ENCODE assay signal across 13 cellular contexts in genomic region chr3:104526901-104527401, GRCh38.
A peak's percentile ranks its signal among the peaks of the same experiment; 100 is the strongest.
DNase-seq lines count a peak whose midpoint lies in the region; ATAC-seq and TF ChIP-seq lines count a peak whose summit lies in the region.
"Had no signal": no experiment of that assay in that cellular context is flagged by ENCODE, and none has a peak within 500 bp of the region (broad histone marks: within the 10 kb centered on the region; RNA-seq: fewer than 3 reads in every experiment).

No MANE protein-coding gene starts in this region.

- TF ChIP-seq POLR2A in esophagus squamous epithelium (IDR thresholded peaks at IDR 0.05) = no peak

- no peak overlapping the region for H2BK5ac ChIP-seq in mesendoderm (ENCODE audit: low read length)

- H2AK5ac ChIP-seq in mesendoderm (ENCODE audit: low read length) = no peak overlapping the region

- H3K27ac ChIP-seq in DOHH2 (ENCODE audit: low read depth, low read length) (peak overlapping the region; percentile 84), mesendoderm (ENCODE audit: low read depth, low read length) (no peak overlapping the region), esophagus squamous epithelium (no peak overlapping the region)
- H3K27ac ChIP-seq: colonic mucosa had no signal

- H3K4ac ChIP-seq in mesendoderm (ENCODE audit: low read depth, low read length) = no peak overlapping the region

- H3K36me3 ChIP-seq in DOHH2 (ENCODE audit: control insufficient read depth, low read length) (no peaks in the 10 kb centered on the region), mesendoderm (ENCODE audit: control insufficient read depth, insufficient read depth, low read length) (no peaks in the 10 kb centered on the region), esophagus squamous epithelium (no peaks in the 10 kb centered on the region)
- H3K36me3 ChIP-seq: colonic mucosa had no signal

- H4K20me1 ChIP-seq in DOHH2 (ENCODE audit: control insufficient read depth, insufficient read depth, low read depth, low read length) = no peaks in the 10 kb centered on the region

- intact Hi-C loops in esophagus squamous epithelium (cut with DNase I) = no loop called here

- H3K4me3 ChIP-seq in DOHH2 (ENCODE audit: low read length) (peak overlapping the region; percentile 59), mesendoderm (ENCODE audit: low read length) (no peak overlapping the region), esophagus squamous epithelium (no peak overlapping the region)
- H3K4me3 ChIP-seq: colonic mucosa, smooth muscle cell had no signal

- H3K56ac ChIP-seq in mesendoderm (ENCODE audit: low read length) = no peak overlapping the region

- H3K9me2 ChIP-seq in DOHH2 (replicated peaks; ENCODE audit: control insufficient read depth, low read length) = no peaks in the 10 kb centered on the region

- H3K27me3 ChIP-seq in DOHH2 (ENCODE audit: control insufficient read depth, low read length) = no peaks in the 10 kb centered on the region
- no peaks in the 10 kb centered on the region for H3K27me3 ChIP-seq in mesendoderm (ENCODE audit: insufficient read depth, low read length, poor library complexity)
- no peaks in the 10 kb centered on the region for H3K27me3 ChIP-seq in esophagus squamous epithelium
- H3K27me3 ChIP-seq: colonic mucosa had no signal

- no peaks in the 10 kb centered on the region for H3K79me2 ChIP-seq in DOHH2 (ENCODE audit: control insufficient read depth, low read length)
- no peaks in the 10 kb centered on the region for H3K79me2 ChIP-seq in mesendoderm (ENCODE audit: control insufficient read depth, insufficient read depth, low read length)

- peaks cover 51% of the 10 kb centered on the region for H3K4me1 ChIP-seq in DOHH2 (ENCODE audit: control insufficient read depth, low read length)
- no peaks in the 10 kb centered on the region for H3K4me1 ChIP-seq in mesendoderm (ENCODE audit: control insufficient read depth, low read depth, low read length)
- no peaks in the 10 kb centered on the region for H3K4me1 ChIP-seq in esophagus squamous epithelium
- H3K4me1 ChIP-seq: colonic mucosa had no signal

- H3K9me3 ChIP-seq in DOHH2 (ENCODE audit: control insufficient read depth, insufficient read depth, low read length) (peaks cover 11% of the 10 kb centered on the region; the same call in 1 of the 2 replicates), esophagus squamous epithelium (peaks cover 0 to 13% (median 0%) of the 10 kb centered on the region in 3 donors)
- H3K9me3 ChIP-seq: colonic mucosa had no signal

- no peak overlapping the region for H4K5ac ChIP-seq in mesendoderm (ENCODE audit: low read length)

- no peak overlapping the region for H3K18ac ChIP-seq in mesendoderm (ENCODE audit: low read length)

- H2BK120ac ChIP-seq in mesendoderm (ENCODE audit: low read depth, low read length) = no peak overlapping the region

- no peak overlapping the region for H3K9ac ChIP-seq in mesendoderm (ENCODE audit: low read length)

- no peak for TF ChIP-seq CTCF in DOHH2 (IDR thresholded peaks at IDR 0.05; ENCODE audit: low read depth, low read length, poor library complexity, severe bottlenecking)
- TF ChIP-seq CTCF in esophagus squamous epithelium (IDR thresholded peaks at IDR 0.05) = no peak

- DNase-seq in Kasumi-1 (lab: John Stamatoyannopoulos, UW) = peak; percentile 79 to 87
- DNase-seq in cerebellum (ENCODE audit: low spot score) = no peak
- DNase-seq in mesendoderm = no peak
- DNase-seq in OCI-M2 (lab: John Stamatoyannopoulos, UW; ENCODE audit: unreplicated experiment) = no peak
- DNase-seq in esophagus squamous epithelium (lab: John Stamatoyannopoulos, UW) = no peak
- DNase-seq: ACHN; colonic mucosa; glutamatergic neuron; stimulated activated naive CD8-positive, alpha-beta T cell treated with anti-CD3 and anti-CD28 coated beads, Interleukin-15, amount 100 ng/mL, for 72 hours had no signal

- peak; percentile 78 for ATAC-seq in GM19452 (IDR thresholded peaks at IDR 0.05; ENCODE audit: unreplicated experiment)
- peak; percentile 80 for ATAC-seq in HG02943 (IDR thresholded peaks at IDR 0.05; ENCODE audit: low read depth, unreplicated experiment)
- ATAC-seq: stimulated activated naive CD8-positive, alpha-beta T cell treated with anti-CD3 and anti-CD28 coated beads, Interleukin-15, amount 100 ng/mL, for 72 hours had no signal

- no peak overlapping the region for H2BK15ac ChIP-seq in mesendoderm (replicated peaks; ENCODE audit: low read depth)

- H3K79me1 ChIP-seq in mesendoderm (ENCODE audit: low read length) = no peaks in the 10 kb centered on the region

- H4K8ac ChIP-seq in mesendoderm (ENCODE audit: low read depth, low read length) = no peak overlapping the region

- no CpG with 5 or more reads among the region's 3 CpGs for WGBS in mesendoderm (ENCODE audit: extremely low coverage, insufficient coverage, low lambda C conversion rate)
- 49 to 94% methylated on average over 3 of the region's 3 CpGs for WGBS in esophagus squamous epithelium, 2 donors

- H3F3A ChIP-seq in DOHH2 (ENCODE audit: control insufficient read depth, insufficient read depth) = peaks cover 7% of the 10 kb centered on the region; the same call in 1 of the 2 replicates

- peak overlapping the region; percentile 79 for H3K4me2 ChIP-seq in DOHH2 (ENCODE audit: low read length)
- H3K4me2 ChIP-seq in mesendoderm (ENCODE audit: low read length) = no peak overlapping the region
- H3K4me2 ChIP-seq: smooth muscle cell had no signal

- H3K23ac ChIP-seq in mesendoderm (ENCODE audit: low read length) = no peak overlapping the region

Comparison
In these comparisons a context has a peak if more than half of its experiments do, and no peak if none do; other contexts are left out.
1. DNase-seq: peak in Kasumi-1 (2 of 2); none in cerebellum (single experiment), mesendoderm (single experiment), OCI-M2 (single experiment) and esophagus squamous epithelium (single experiment).